ENCODE assay signal across 1 cellular context in the genomic region with DNA sequence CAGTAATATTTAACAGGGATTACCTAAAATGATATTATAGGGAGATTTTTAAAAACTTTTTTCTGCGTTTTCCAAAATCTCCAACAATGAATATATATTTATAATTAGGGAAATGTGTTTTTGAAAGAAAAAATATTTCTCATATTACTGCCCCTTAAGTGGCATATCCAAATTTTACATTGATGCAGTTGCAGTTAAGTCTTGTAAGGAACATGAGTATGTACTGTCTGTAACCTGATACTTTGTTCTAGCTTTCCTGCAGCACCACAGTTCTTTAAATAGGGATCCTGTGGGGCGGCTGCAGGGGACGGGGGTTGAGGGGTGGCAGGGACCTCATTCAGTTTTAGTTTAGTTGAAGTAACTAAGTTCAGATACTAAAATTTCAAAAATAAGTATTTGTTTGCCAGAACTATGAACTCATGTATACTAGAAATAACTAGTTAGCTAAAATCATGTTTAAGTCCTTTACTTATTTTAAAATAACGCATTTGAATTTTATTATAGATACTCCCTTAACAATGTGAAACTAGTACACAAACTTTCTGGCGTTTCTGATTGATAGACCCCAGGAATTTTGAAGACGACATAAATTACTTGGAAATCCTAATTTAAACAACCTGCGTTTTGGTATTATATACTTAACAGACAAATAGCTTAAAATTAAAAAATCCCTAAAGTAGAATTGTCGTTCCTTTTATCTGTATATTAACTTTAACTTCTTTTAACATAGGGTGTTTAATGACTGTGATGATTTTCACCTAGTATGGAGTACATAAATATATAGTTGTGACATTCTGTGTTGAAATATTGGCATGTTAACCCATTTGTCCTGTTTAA.
A peak's percentile ranks its signal among the peaks of the same experiment; 100 is the strongest.
TF ChIP-seq lines count a peak whose summit lies in the region.

No MANE protein-coding gene starts in this region.

TF ChIP-seq in HepG2, 621 proteins besides CTCF, POLR2A, EP300 and RAD21 (continued from another document):
- TF ChIP-seq, protein P1, sequence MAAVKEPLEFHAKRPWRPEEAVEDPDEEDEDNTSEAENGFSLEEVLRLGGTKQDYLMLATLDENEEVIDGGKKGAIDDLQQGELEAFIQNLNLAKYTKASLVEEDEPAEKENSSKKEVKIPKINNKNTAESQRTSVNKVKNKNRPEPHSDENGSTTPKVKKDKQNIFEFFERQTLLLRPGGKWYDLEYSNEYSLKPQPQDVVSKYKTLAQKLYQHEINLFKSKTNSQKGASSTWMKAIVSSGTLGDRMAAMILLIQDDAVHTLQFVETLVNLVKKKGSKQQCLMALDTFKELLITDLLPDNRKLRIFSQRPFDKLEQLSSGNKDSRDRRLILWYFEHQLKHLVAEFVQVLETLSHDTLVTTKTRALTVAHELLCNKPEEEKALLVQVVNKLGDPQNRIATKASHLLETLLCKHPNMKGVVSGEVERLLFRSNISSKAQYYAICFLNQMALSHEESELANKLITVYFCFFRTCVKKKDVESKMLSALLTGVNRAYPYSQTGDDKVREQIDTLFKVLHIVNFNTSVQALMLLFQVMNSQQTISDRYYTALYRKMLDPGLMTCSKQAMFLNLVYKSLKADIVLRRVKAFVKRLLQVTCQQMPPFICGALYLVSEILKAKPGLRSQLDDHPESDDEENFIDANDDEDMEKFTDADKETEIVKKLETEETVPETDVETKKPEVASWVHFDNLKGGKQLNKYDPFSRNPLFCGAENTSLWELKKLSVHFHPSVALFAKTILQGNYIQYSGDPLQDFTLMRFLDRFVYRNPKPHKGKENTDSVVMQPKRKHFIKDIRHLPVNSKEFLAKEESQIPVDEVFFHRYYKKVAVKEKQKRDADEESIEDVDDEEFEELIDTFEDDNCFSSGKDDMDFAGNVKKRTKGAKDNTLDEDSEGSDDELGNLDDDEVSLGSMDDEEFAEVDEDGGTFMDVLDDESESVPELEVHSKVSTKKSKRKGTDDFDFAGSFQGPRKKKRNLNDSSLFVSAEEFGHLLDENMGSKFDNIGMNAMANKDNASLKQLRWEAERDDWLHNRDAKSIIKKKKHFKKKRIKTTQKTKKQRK (IDR thresholded peaks at IDR 0.05; ENCODE audit: low read length) = peak; percentile 37; the same call in 1 of the 2 replicates
- TF ChIP-seq, protein P2, sequence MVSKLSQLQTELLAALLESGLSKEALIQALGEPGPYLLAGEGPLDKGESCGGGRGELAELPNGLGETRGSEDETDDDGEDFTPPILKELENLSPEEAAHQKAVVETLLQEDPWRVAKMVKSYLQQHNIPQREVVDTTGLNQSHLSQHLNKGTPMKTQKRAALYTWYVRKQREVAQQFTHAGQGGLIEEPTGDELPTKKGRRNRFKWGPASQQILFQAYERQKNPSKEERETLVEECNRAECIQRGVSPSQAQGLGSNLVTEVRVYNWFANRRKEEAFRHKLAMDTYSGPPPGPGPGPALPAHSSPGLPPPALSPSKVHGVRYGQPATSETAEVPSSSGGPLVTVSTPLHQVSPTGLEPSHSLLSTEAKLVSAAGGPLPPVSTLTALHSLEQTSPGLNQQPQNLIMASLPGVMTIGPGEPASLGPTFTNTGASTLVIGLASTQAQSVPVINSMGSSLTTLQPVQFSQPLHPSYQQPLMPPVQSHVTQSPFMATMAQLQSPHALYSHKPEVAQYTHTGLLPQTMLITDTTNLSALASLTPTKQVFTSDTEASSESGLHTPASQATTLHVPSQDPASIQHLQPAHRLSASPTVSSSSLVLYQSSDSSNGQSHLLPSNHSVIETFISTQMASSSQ (IDR thresholded peaks at IDR 0.05; ENCODE audit: low read depth) = no peak
- TF ChIP-seq, protein P2 (CRISPR knock-in tag; IDR thresholded peaks at IDR 0.05; ENCODE audit: borderline replicate concordance) = peak; percentile 30; the same call in 1 of the 2 replicates
- TF ChIP-seq RCOR2 (CRISPR knock-in tag; IDR thresholded peaks at IDR 0.05) = 0 out of 2 replicates have a peak, but pooled peaks have one; percentile 33
- TF ChIP-seq POLR2AphosphoS2 (IDR thresholded peaks at IDR 0.05; ENCODE audit: low read depth, low read length) = peak; percentile 97
- no peak; the same call in 1 of the 2 replicates for TF ChIP-seq SOX13 (IDR thresholded peaks at IDR 0.05)
- peak in 1 of 2 experiments; percentile 99; a peak in 1 of 4 replicates for TF ChIP-seq SOX13 (CRISPR knock-in tag; conservative IDR thresholded peaks at IDR 0.05 in 1 of 2, IDR thresholded peaks at IDR 0.05 in 1 of 2)
- TF ChIP-seq, protein P3, sequence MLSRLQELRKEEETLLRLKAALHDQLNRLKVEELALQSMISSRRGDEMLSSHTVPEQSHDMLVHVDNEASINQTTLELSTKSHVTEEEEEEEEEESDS (CRISPR knock-in tag; IDR thresholded peaks at IDR 0.05; ENCODE audit: borderline replicate concordance) = peak; percentile 99
- TF ChIP-seq MBD4 (IDR thresholded peaks at IDR 0.05; ENCODE audit: borderline replicate concordance, low read length) = peak; percentile 86; the same call in 1 of the 2 replicates
- peak in 1 of 2 experiments; percentile 85; a peak in 2 of 4 replicates for TF ChIP-seq NR2F1 (CRISPR knock-in tag; IDR thresholded peaks at IDR 0.05)
- TF ChIP-seq KDM3A (CRISPR knock-in tag; IDR thresholded peaks at IDR 0.05; ENCODE audit: low read depth) = no peak
- TF ChIP-seq, protein P4, sequence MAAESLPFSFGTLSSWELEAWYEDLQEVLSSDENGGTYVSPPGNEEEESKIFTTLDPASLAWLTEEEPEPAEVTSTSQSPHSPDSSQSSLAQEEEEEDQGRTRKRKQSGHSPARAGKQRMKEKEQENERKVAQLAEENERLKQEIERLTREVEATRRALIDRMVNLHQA (CRISPR knock-in tag; IDR thresholded peaks at IDR 0.05) = peak; percentile 75; the same call in 1 of the 2 replicates
- TF ChIP-seq ZSCAN22 (CRISPR knock-in tag; IDR thresholded peaks at IDR 0.05) = no peak
- peak; percentile 69; the same call in 1 of the 2 replicates for TF ChIP-seq GTF2F1 (IDR thresholded peaks at IDR 0.05; ENCODE audit: low read length)
- TF ChIP-seq, protein P5, sequence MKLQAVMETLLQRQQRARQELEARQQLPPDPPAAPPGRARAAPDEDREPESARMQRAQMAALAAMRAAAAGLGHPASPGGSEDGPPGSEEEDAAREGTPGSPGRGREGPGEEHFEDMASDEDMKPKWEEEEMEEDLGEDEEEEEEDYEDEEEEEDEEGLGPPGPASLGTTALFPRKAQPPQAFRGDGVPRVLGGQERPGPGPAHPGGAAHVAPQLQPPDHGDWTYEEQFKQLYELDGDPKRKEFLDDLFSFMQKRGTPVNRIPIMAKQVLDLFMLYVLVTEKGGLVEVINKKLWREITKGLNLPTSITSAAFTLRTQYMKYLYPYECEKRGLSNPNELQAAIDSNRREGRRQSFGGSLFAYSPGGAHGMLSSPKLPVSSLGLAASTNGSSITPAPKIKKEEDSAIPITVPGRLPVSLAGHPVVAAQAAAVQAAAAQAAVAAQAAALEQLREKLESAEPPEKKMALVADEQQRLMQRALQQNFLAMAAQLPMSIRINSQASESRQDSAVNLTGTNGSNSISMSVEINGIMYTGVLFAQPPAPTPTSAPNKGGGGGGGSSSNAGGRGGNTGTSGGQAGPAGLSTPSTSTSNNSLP (IDR thresholded peaks at IDR 0.05; ENCODE audit: low read depth, low read length) = peak; percentile 76
- TF ChIP-seq ASH2L (IDR thresholded peaks at IDR 0.05; ENCODE audit: insufficient read length, low read depth, low read length) = peak; percentile 77
- no peak for TF ChIP-seq ZNF780A (CRISPR knock-in tag; IDR thresholded peaks at IDR 0.05)
- TF ChIP-seq, protein P6, sequence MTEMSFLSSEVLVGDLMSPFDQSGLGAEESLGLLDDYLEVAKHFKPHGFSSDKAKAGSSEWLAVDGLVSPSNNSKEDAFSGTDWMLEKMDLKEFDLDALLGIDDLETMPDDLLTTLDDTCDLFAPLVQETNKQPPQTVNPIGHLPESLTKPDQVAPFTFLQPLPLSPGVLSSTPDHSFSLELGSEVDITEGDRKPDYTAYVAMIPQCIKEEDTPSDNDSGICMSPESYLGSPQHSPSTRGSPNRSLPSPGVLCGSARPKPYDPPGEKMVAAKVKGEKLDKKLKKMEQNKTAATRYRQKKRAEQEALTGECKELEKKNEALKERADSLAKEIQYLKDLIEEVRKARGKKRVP (CRISPR knock-in tag; IDR thresholded peaks at IDR 0.05) = peak in 1 of 2 experiments; percentile 99; a peak in 2 of 4 replicates
